In the genomic region with DNA sequence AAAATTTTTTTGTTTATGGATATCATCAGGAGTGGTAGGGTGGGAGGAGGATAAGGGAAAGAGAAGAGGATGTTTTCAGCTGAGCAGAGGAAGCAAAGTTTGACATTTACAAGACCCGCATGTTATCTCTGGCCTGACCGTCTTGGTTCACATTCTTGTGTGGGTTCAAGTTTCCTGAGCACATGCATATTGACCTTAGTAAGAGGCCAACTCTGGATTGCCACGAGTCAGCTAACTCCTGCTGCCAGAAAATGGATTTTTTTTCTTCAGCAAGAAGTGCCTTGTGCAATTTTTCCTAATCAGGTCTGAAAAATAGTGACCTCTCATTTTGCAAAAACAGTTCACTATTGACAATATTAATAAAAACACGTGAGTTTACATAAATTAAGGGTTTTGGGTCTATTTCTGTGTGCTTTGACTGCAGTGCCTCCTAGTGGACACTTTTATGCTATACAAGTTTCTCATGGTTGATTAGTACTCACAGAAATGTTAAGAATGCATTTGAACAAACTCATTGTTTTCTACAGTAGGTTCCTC, we compare ENCODE assay signal across 1 cellular context.
TF ChIP-seq lines count a peak whose summit lies in the region.

No MANE protein-coding gene starts in this region.

TF ChIP-seq in K562, 482 proteins besides CTCF, POLR2A, EP300 and RAD21:
- TF ChIP-seq, protein P1, sequence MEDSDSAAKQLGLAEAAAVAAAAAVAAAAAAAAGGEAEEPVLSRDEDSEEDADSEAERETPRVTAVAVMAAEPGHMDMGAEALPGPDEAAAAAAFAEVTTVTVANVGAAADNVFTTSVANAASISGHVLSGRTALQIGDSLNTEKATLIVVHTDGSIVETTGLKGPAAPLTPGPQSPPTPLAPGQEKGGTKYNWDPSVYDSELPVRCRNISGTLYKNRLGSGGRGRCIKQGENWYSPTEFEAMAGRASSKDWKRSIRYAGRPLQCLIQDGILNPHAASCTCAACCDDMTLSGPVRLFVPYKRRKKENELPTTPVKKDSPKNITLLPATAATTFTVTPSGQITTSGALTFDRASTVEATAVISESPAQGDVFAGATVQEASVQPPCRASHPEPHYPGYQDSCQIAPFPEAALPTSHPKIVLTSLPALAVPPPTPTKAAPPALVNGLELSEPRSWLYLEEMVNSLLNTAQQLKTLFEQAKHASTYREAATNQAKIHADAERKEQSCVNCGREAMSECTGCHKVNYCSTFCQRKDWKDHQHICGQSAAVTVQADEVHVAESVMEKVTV (CRISPR knock-in tag; IDR thresholded peaks at IDR 0.05), result peak; percentile 64
- no peak for TF ChIP-seq E2F1 (CRISPR knock-in tag; IDR thresholded peaks at IDR 0.05)
- no peak for TF ChIP-seq E2F8 (IDR thresholded peaks at IDR 0.05; ENCODE audit: low read depth, partially characterized antibody)
- TF ChIP-seq ZNF3 (CRISPR knock-in tag; IDR thresholded peaks at IDR 0.05), result no peak
- TF ChIP-seq U2AF1 (optimal IDR thresholded peaks at IDR 0.05; ENCODE audit: low read depth, low read length), result no peak
- 0 out of 2 replicates have a peak, but pooled peaks have one; percentile 59 for TF ChIP-seq SMC3 (conservative IDR thresholded peaks at IDR 0.05; ENCODE audit: insufficient read depth, low read depth, low read length)
- TF ChIP-seq BHLHE40 (IDR thresholded peaks at IDR 0.05; ENCODE audit: low read length), result 0 out of 2 replicates have a peak, but pooled peaks have one; percentile 17
- TF ChIP-seq ZNF436 (CRISPR knock-in tag; IDR thresholded peaks at IDR 0.05), result no peak
- peak; percentile 19; the same call in 1 of the 2 replicates for TF ChIP-seq KLF16 (IDR thresholded peaks at IDR 0.05)
- TF ChIP-seq PKNOX1 (IDR thresholded peaks at IDR 0.05), result no peak
